8 cellular contexts compared by ENCODE assay signal in the genomic region with DNA sequence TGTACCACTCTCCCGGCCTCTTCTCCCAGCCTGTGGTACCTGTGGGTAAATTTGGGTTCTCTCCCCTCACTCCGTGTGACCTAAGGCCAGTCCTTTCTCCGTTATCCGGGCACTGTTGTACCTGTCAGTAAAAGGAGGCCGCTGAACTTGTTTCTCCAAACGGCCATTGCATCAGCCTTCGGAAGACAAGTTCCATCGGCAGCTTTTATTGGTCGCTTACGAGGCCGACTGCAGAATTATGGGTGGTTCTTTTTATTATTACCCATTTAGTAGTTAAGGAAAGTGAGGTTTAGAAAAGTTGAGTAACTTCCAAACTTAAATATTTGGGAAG. TPM values are rescaled to one million over a fixed set of nuclear protein-coding genes. Genes with fewer than 3 reads are reported as not detected.
DNase-seq lines count a peak whose midpoint lies in the region; ATAC-seq and TF ChIP-seq lines count a peak whose summit lies in the region.

No MANE protein-coding gene starts in this region.

- ATAC-seq in HG03175 (IDR thresholded peaks at IDR 0.05; ENCODE audit: unreplicated experiment), result no peak

- no peaks in the 10 kb centered on the region for H3K27me3 ChIP-seq in SJCRH30
- no peaks in the 10 kb centered on the region for H3K27me3 ChIP-seq in duodenal mucosa (ENCODE audit: control insufficient read depth in 1 of 2, insufficient read depth in 2 of 2, low read length in 2 of 2)
- H3K27me3 ChIP-seq in mononuclear cell (ENCODE audit: insufficient read depth, low read length), result no peaks in the 10 kb centered on the region

- H3K36me3 Mint-ChIP-seq in HFFc6 (ENCODE audit: low read depth), result peaks cover 43% of the 10 kb centered on the region

- H3K27me3 Mint-ChIP-seq in HFFc6 (ENCODE audit: insufficient read depth), result peaks cover 3% of the 10 kb centered on the region

- peak; percentile 25 for DNase-seq in G401 (ENCODE audit: low spot score)
- no peak for DNase-seq in HFFc6
- peak in 1 of 2 experiments; percentile 29 for DNase-seq in SJCRH30
- DNase-seq in NCI-H1092 (lab: John Stamatoyannopoulos, UW), result no peak
- no peak for DNase-seq in T-helper 9 cell

- peak overlapping the region; percentile 77 to 83 for H3K9ac ChIP-seq in duodenal mucosa (ENCODE audit: low read depth in 1 of 2, low read length in 2 of 2)

- H3K4me3 ChIP-seq in SJCRH30 (peak overlapping the region; percentile 79), duodenal mucosa (ENCODE audit: low read depth in 1 of 2, low read length in 2 of 2) (peak overlapping the region; percentile 91 to 95), mononuclear cell (ENCODE audit: low read length) (peak overlapping the region; percentile 68)

- in situ Hi-C loops in G401 (cut with HindIII; ENCODE audit: low sequenced_read_pairs), result no loop called here

- H3K4me1 Mint-ChIP-seq in HFFc6 (ENCODE audit: low read depth), result peaks cover 45% of the 10 kb centered on the region

- no peaks in the 10 kb centered on the region for H3K9me3 ChIP-seq in SJCRH30 (replicated peaks)
- H3K9me3 ChIP-seq in duodenal mucosa (ENCODE audit: control insufficient read depth in 1 of 2, low read length in 2 of 2), result no peaks in the 10 kb centered on the region
- no peaks in the 10 kb centered on the region for H3K9me3 ChIP-seq in mononuclear cell (ENCODE audit: low read depth, low read length)

- H3K9me3 Mint-ChIP-seq in HFFc6, result no peaks in the 10 kb centered on the region; the same call in 1 of the 2 replicates

- peaks cover 33% of the 10 kb centered on the region for H3K36me3 ChIP-seq in SJCRH30
- peaks cover 10 to 32% of the 10 kb centered on the region in 2 donors for H3K36me3 ChIP-seq in duodenal mucosa (ENCODE audit: control insufficient read depth in 1 of 2, insufficient read depth in 2 of 2, low read length in 2 of 2)

- peak overlapping the region; percentile 90 for H3K27ac Mint-ChIP-seq in HFFc6

- H3K27ac ChIP-seq in SJCRH30, result peak overlapping the region; percentile 49
- peak overlapping the region; percentile 51 for H3K27ac ChIP-seq in duodenal mucosa (ENCODE audit: low read depth, low read length)

- TF ChIP-seq CTCF in HFFc6 (IDR thresholded peaks at IDR 0.05), result no peak

- peak overlapping the region; percentile 95 for H3K4me3 Mint-ChIP-seq in HFFc6

- H3K4me1 ChIP-seq in SJCRH30 (no peaks in the 10 kb centered on the region), duodenal mucosa (ENCODE audit: control insufficient read depth in 1 of 2, insufficient read depth in 2 of 2, low read length in 2 of 2) (peaks cover 15 to 24% of the 10 kb centered on the region in 2 donors), mononuclear cell (ENCODE audit: insufficient read depth, low read length) (peaks cover 50% of the 10 kb centered on the region)

RNA-seq across cellular contexts. Expression of a gene that starts 0.6 kb away (rescaled TPM):
- 18.1 and 22.9 TPM in 2 replicates for total RNA-seq in G401 (2014; rRNA removed; shearing (Covaris generic))
- total RNA-seq in HFFc6 (2021; fragmentation: NEBNext Ultra II Directional; extraction: Animal tissue kit (Norgen Biotek cat#: 25700)), result 10 to 100 TPM; 15.6 to 18.9 (median 17.5) TPM
- total RNA-seq in SJCRH30 (2014; rRNA removed; shearing (Covaris generic)), result 28.3 and 35.4 TPM in 2 replicates
- total RNA-seq in mononuclear cell, result 24.9 TPM

RNA-seq across cellular contexts. Expression of a gene that starts 12.0 kb away (rescaled TPM):
- 13.0 and 14.0 TPM in 2 replicates for total RNA-seq in G401 (2014; rRNA removed; shearing (Covaris generic))
- total RNA-seq in HFFc6 (2021; fragmentation: NEBNext Ultra II Directional; extraction: Animal tissue kit (Norgen Biotek cat#: 25700)), result 10 to 100 TPM in 5 of 6 experiments, 1 to 10 TPM in 1; 9.8 to 13.5 (median 11.0) TPM
- 2.6 and 3.9 TPM in 2 replicates for total RNA-seq in SJCRH30 (2014; rRNA removed; shearing (Covaris generic))
- 9.2 TPM for total RNA-seq in mononuclear cell

RNA-seq across cellular contexts. Expression of a gene that starts 33.2 kb away (rescaled TPM):
- total RNA-seq in G401 (2014; rRNA removed; shearing (Covaris generic)), result 0.27 and 1.4 TPM in 2 replicates
- total RNA-seq in HFFc6 (2021; fragmentation: NEBNext Ultra II Directional; extraction: Animal tissue kit (Norgen Biotek cat#: 25700)), result under 1 TPM; 0.50 to 0.85 (median 0.76) TPM
- total RNA-seq in SJCRH30 (2014; rRNA removed; shearing (Covaris generic)), result 1.5 and 3.3 TPM in 2 replicates
- not detected for total RNA-seq in mononuclear cell
